In the genomic region with DNA sequence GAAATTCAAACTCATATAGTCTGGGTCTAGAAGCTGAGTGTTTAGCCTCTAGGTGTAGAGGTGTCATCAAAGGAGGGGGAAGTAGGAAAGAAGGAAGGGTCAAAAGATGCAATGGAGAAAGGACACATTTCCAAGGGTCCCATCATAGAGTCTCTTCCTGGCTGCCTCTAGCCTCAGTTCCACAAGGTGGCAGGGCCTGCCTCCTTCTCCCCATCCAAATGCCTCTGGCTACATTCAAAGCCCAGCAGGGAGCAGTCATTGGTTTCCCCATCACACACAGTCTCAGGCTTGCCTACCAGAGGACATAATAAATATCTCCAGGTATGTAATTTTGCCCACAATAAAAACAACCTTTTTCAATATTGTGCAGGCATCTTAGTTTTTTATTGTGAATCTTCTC, we compare ENCODE assay signal across 2 cellular contexts.
TF ChIP-seq lines count a peak whose summit lies in the region.

No MANE protein-coding gene starts in this region.

TF ChIP-seq in HepG2, 621 proteins besides CTCF, POLR2A, EP300 and RAD21:
- TF ChIP-seq STAG1 (CRISPR knock-in tag; IDR thresholded peaks at IDR 0.05) (peak; percentile 38), SMC3 (IDR thresholded peaks at IDR 0.05; ENCODE audit: low read length) (peak; percentile 15; the same call in 1 of the 2 replicates), ZNF232 (CRISPR knock-in tag; IDR thresholded peaks at IDR 0.05; ENCODE audit: borderline replicate concordance) (no peak), ZNF678 (CRISPR knock-in tag; IDR thresholded peaks at IDR 0.05) (no peak), ZFP36L2 (CRISPR knock-in tag; IDR thresholded peaks at IDR 0.05) (no peak), ZNF225 (CRISPR knock-in tag; IDR thresholded peaks at IDR 0.05) (no peak)
- TF ChIP-seq, protein P1, sequence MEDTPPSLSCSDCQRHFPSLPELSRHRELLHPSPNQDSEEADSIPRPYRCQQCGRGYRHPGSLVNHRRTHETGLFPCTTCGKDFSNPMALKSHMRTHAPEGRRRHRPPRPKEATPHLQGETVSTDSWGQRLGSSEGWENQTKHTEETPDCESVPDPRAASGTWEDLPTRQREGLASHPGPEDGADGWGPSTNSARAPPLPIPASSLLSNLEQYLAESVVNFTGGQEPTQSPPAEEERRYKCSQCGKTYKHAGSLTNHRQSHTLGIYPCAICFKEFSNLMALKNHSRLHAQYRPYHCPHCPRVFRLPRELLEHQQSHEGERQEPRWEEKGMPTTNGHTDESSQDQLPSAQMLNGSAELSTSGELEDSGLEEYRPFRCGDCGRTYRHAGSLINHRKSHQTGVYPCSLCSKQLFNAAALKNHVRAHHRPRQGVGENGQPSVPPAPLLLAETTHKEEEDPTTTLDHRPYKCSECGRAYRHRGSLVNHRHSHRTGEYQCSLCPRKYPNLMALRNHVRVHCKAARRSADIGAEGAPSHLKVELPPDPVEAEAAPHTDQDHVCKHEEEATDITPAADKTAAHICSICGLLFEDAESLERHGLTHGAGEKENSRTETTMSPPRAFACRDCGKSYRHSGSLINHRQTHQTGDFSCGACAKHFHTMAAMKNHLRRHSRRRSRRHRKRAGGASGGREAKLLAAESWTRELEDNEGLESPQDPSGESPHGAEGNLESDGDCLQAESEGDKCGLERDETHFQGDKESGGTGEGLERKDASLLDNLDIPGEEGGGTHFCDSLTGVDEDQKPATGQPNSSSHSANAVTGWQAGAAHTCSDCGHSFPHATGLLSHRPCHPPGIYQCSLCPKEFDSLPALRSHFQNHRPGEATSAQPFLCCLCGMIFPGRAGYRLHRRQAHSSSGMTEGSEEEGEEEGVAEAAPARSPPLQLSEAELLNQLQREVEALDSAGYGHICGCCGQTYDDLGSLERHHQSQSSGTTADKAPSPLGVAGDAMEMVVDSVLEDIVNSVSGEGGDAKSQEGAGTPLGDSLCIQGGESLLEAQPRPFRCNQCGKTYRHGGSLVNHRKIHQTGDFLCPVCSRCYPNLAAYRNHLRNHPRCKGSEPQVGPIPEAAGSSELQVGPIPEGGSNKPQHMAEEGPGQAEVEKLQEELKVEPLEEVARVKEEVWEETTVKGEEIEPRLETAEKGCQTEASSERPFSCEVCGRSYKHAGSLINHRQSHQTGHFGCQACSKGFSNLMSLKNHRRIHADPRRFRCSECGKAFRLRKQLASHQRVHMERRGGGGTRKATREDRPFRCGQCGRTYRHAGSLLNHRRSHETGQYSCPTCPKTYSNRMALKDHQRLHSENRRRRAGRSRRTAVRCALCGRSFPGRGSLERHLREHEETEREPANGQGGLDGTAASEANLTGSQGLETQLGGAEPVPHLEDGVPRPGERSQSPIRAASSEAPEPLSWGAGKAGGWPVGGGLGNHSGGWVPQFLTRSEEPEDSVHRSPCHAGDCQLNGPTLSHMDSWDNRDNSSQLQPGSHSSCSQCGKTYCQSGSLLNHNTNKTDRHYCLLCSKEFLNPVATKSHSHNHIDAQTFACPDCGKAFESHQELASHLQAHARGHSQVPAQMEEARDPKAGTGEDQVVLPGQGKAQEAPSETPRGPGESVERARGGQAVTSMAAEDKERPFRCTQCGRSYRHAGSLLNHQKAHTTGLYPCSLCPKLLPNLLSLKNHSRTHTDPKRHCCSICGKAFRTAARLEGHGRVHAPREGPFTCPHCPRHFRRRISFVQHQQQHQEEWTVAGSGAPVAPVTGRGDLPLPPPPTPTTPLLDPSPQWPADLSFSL (CRISPR knock-in tag; IDR thresholded peaks at IDR 0.05) = no peak
- TF ChIP-seq, protein P2, sequence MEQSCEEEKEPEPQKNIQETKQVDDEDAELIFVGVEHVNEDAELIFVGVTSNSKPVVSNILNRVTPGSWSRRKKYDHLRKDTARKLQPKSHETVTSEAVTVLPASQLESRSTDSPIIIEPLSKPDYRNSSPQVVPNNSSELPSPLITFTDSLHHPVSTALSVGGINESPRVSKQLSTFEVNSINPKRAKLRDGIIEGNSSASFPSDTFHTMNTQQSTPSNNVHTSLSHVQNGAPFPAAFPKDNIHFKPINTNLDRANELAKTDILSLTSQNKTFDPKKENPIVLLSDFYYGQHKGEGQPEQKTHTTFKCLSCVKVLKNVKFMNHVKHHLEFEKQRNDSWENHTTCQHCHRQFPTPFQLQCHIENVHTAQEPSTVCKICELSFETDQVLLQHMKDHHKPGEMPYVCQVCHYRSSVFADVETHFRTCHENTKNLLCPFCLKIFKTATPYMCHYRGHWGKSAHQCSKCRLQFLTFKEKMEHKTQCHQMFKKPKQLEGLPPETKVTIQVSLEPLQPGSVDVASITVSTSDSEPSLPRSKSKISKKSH (CRISPR knock-in tag; IDR thresholded peaks at IDR 0.05; ENCODE audit: borderline replicate concordance) = no peak
TF ChIP-seq in HepG2: peak in this region for 2.

TF ChIP-seq in K562, 482 proteins besides CTCF, POLR2A, EP300 and RAD21:
- peak; percentile 33; the same call in 1 of the 2 replicates for TF ChIP-seq CC2D1A (IDR thresholded peaks at IDR 0.05)
- 0 out of 2 replicates have a peak, but pooled peaks have one; percentile 38 for TF ChIP-seq ELF1 (tag; IDR thresholded peaks at IDR 0.05)
- no peak for TF ChIP-seq ZNF311 (CRISPR knock-in tag; IDR thresholded peaks at IDR 0.05)
- peak; percentile 55 for TF ChIP-seq CTCFL (IDR thresholded peaks at IDR 0.05; ENCODE audit: borderline replicate concordance, insufficient read depth, low read depth, low read length, poor library complexity, severe bottlenecking)
- 0 out of 2 replicates have a peak, but pooled peaks have one; percentile 32 for TF ChIP-seq CTBP1 (IDR thresholded peaks at IDR 0.05; ENCODE audit: borderline replicate concordance)
- peak; percentile 55; the same call in 1 of the 2 replicates for TF ChIP-seq STAG1 (CRISPR knock-in tag; IDR thresholded peaks at IDR 0.05; ENCODE audit: borderline replicate concordance)
- 0 out of 2 replicates have a peak, but pooled peaks have one; percentile 19 for TF ChIP-seq RB1 (IDR thresholded peaks at IDR 0.05; ENCODE audit: low read depth)
- TF ChIP-seq, protein P3, sequence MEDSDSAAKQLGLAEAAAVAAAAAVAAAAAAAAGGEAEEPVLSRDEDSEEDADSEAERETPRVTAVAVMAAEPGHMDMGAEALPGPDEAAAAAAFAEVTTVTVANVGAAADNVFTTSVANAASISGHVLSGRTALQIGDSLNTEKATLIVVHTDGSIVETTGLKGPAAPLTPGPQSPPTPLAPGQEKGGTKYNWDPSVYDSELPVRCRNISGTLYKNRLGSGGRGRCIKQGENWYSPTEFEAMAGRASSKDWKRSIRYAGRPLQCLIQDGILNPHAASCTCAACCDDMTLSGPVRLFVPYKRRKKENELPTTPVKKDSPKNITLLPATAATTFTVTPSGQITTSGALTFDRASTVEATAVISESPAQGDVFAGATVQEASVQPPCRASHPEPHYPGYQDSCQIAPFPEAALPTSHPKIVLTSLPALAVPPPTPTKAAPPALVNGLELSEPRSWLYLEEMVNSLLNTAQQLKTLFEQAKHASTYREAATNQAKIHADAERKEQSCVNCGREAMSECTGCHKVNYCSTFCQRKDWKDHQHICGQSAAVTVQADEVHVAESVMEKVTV (CRISPR knock-in tag; IDR thresholded peaks at IDR 0.05) = 0 out of 2 replicates have a peak, but pooled peaks have one; percentile 24
- TF ChIP-seq SMC3 (conservative IDR thresholded peaks at IDR 0.05; ENCODE audit: insufficient read depth, low read depth, low read length) = peak; percentile 70
- peak in 1 of 2 experiments; percentile 62; a peak in 2 of 4 replicates for TF ChIP-seq RCOR1 (IDR thresholded peaks at IDR 0.05; ENCODE audit: borderline replicate concordance in 1 of 2, low read depth in 2 of 2, low read length in 2 of 2)
- TF ChIP-seq SIX5 (IDR thresholded peaks at IDR 0.05; ENCODE audit: borderline replicate concordance in 1 of 2, insufficient read depth in 1 of 2, low read depth in 1 of 2, low read length in 2 of 2) = no peak
- no peak for TF ChIP-seq TAF1 (IDR thresholded peaks at IDR 0.05; ENCODE audit: control insufficient read depth, extremely low read depth, insufficient read depth, low read length, severe bottlenecking)
